In the genomic region with DNA sequence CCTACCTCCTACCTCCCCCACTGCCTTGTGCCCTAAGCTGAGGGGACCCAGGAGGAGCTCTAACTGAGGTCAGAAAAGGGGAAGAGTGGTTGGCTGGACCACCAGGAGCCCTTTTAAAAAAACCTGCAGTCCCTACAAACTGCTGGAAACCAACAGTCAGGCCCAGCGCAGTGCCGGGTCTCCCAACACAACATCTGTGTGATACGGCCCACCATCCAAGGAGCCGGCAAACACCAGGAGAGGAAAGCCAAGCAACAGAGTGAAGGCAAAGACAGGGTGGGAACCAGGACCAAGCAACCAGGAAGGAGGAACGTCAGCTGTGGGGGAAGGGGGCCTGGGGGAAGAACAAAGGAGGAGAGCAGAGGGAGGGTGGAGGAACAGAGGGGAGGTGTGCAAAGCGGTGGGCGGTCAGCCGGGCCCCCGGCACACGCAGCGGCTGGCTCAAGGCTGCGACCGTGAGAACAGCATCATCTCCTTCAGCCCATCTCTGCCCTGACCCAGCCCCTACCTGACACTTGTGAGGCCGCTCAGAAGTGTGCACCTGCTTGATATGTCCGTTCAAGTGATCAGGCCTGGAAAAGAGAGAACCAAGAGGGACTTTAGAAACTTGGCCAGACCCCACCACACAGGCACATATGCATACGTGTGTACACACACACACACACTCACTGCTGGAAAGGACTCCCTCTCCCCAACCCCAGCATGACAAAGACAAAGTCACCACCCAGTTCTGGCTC, we compare ENCODE assay signal across 2 cellular contexts.
A peak's percentile ranks its signal among the peaks of the same experiment; 100 is the strongest.
TF ChIP-seq lines count a peak whose summit lies in the region.

No MANE protein-coding gene starts in this region.

TF ChIP-seq in HepG2, 621 proteins besides CTCF, POLR2A, EP300 and RAD21:
- no peak for TF ChIP-seq HIVEP1 (CRISPR knock-in tag; IDR thresholded peaks at IDR 0.05)
- TF ChIP-seq SSRP1 (CRISPR knock-in tag; IDR thresholded peaks at IDR 0.05), result 0 out of 2 replicates have a peak, but pooled peaks have one; percentile 54
- no peak for TF ChIP-seq LCORL (IDR thresholded peaks at IDR 0.05)
- TF ChIP-seq LCORL (CRISPR knock-in tag; IDR thresholded peaks at IDR 0.05), result no peak
- 0 out of 2 replicates have a peak, but pooled peaks have one; percentile 20 for TF ChIP-seq POLR2G (IDR thresholded peaks at IDR 0.05; ENCODE audit: low read depth, low read length)
- peak; percentile 15 for TF ChIP-seq RBM22 (optimal IDR thresholded peaks at IDR 0.05; ENCODE audit: low read length)
- TF ChIP-seq, protein P1, sequence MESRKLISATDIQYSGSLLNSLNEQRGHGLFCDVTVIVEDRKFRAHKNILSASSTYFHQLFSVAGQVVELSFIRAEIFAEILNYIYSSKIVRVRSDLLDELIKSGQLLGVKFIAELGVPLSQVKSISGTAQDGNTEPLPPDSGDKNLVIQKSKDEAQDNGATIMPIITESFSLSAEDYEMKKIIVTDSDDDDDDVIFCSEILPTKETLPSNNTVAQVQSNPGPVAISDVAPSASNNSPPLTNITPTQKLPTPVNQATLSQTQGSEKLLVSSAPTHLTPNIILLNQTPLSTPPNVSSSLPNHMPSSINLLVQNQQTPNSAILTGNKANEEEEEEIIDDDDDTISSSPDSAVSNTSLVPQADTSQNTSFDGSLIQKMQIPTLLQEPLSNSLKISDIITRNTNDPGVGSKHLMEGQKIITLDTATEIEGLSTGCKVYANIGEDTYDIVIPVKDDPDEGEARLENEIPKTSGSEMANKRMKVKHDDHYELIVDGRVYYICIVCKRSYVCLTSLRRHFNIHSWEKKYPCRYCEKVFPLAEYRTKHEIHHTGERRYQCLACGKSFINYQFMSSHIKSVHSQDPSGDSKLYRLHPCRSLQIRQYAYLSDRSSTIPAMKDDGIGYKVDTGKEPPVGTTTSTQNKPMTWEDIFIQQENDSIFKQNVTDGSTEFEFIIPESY (CRISPR knock-in tag; IDR thresholded peaks at IDR 0.05), result peak; percentile 32; the same call in 1 of the 2 replicates
- peak; percentile 46 for TF ChIP-seq RBFOX2 (IDR thresholded peaks at IDR 0.05; ENCODE audit: low read depth, low read length)
- TF ChIP-seq, protein P2, sequence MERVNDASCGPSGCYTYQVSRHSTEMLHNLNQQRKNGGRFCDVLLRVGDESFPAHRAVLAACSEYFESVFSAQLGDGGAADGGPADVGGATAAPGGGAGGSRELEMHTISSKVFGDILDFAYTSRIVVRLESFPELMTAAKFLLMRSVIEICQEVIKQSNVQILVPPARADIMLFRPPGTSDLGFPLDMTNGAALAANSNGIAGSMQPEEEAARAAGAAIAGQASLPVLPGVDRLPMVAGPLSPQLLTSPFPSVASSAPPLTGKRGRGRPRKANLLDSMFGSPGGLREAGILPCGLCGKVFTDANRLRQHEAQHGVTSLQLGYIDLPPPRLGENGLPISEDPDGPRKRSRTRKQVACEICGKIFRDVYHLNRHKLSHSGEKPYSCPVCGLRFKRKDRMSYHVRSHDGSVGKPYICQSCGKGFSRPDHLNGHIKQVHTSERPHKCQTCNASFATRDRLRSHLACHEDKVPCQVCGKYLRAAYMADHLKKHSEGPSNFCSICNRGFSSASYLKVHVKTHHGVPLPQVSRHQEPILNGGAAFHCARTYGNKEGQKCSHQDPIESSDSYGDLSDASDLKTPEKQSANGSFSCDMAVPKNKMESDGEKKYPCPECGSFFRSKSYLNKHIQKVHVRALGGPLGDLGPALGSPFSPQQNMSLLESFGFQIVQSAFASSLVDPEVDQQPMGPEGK (CRISPR knock-in tag; IDR thresholded peaks at IDR 0.05), result 0 out of 2 replicates have a peak, but pooled peaks have one; percentile 11
- TF ChIP-seq RBM39 (IDR thresholded peaks at IDR 0.05; ENCODE audit: low read depth, low read length, poor library complexity, severe bottlenecking), result peak; percentile 29
- 0 out of 2 replicates have a peak, but pooled peaks have one; percentile 25 for TF ChIP-seq ZBTB38 (CRISPR knock-in tag; IDR thresholded peaks at IDR 0.05)
- peak; percentile 72 for TF ChIP-seq AGO2 (optimal IDR thresholded peaks at IDR 0.05; ENCODE audit: low read depth, low read length)
TF ChIP-seq in HepG2: peak in this region for 9.

TF ChIP-seq in GM12878, 131 proteins besides CTCF, POLR2A, EP300 and RAD21:
- no peak for TF ChIP-seq SUPT20H (IDR thresholded peaks at IDR 0.05; ENCODE audit: borderline replicate concordance, control insufficient read depth, low read depth, low read length)
